In the genomic region with DNA sequence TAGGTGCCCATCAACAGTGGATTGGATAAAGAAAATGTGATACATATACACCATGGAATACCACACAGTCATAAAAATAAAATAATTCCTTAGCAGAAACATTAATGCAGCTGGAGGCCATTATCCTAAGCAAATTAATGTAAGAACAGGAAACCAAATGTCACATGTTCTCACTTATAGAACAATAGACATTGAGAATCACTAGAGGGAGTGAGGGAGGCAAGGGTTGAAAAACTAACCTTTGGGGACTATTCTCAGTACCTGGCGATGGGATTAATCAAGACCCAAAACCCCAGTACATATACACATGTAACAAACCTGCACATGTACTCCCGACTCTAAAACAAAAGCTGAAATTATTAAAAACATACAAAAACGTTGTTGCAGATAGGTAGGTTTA, we compare ENCODE assay signal across 25 cellular contexts.
"Had no signal": no experiment of that assay in that cellular context is flagged by ENCODE, and none has a peak within 500 bp of the region (broad histone marks: within the 10 kb centered on the region; RNA-seq: fewer than 3 reads in every experiment).

No MANE protein-coding gene starts in this region.

- H2AFZ ChIP-seq: hepatocyte had no signal

- H3K4me3 Mint-ChIP-seq: naive thymus-derived CD4-positive, alpha-beta T cell; natural killer cell treated with Interleukin-12 subunit alpha and Interleukin-12 subunit beta and Interleukin-15 and Interleukin-18, amount 100 ng/mL, for 72 hours; stimulated activated naive CD8-positive, alpha-beta T cell treated with anti-CD3 and anti-CD28 coated beads, Interleukin-15, Interleukin-2, amounts not matched to agents 100 ng/mL and 50 ng/mL, for 24 hours had no signal

- H3K36me3 Mint-ChIP-seq: naive thymus-derived CD4-positive, alpha-beta T cell had no signal

- H3K4me1 Mint-ChIP-seq: naive thymus-derived CD4-positive, alpha-beta T cell had no signal

- H3K4me3 ChIP-seq: hepatocyte, left ventricle myocardium inferior, lung, mucosa of descending colon, ovary, skin epidermis, suprapubic skin, thoracic aorta, tibial artery, upper lobe of right lung had no signal

- H3K9me3 ChIP-seq: left ventricle myocardium inferior, mucosa of descending colon, ovary, suprapubic skin, thoracic aorta, tibial artery, upper lobe of right lung had no signal

- H3K27me3 Mint-ChIP-seq: naive thymus-derived CD4-positive, alpha-beta T cell; natural killer cell treated with Interleukin-12 subunit alpha and Interleukin-12 subunit beta and Interleukin-15 and Interleukin-18, amount 100 ng/mL, for 72 hours; progenitor cell of endocrine pancreas; stimulated activated naive CD8-positive, alpha-beta T cell treated with anti-CD3 and anti-CD28 coated beads, Interleukin-15, Interleukin-2, amounts not matched to agents 100 ng/mL and 50 ng/mL, for 24 hours had no signal

- H3K4me2 ChIP-seq: hepatocyte had no signal

- H3K79me2 ChIP-seq: hepatocyte had no signal

- ATAC-seq: mucosa of descending colon; naive thymus-derived CD4-positive, alpha-beta T cell; natural killer cell treated with Interleukin-12 subunit alpha and Interleukin-12 subunit beta and Interleukin-15 and Interleukin-18, amount 100 ng/mL, for 72 hours; right cardiac atrium; sciatic nerve; upper lobe of right lung had no signal

- H3K27ac Mint-ChIP-seq: naive thymus-derived CD4-positive, alpha-beta T cell; natural killer cell treated with Interleukin-12 subunit alpha and Interleukin-12 subunit beta and Interleukin-15 and Interleukin-18, amount 100 ng/mL, for 72 hours; progenitor cell of endocrine pancreas; stimulated activated naive CD8-positive, alpha-beta T cell treated with anti-CD3 and anti-CD28 coated beads, Interleukin-15, Interleukin-2, amounts not matched to agents 100 ng/mL and 50 ng/mL, for 24 hours had no signal

- H3K27ac ChIP-seq: hepatocyte, left ventricle myocardium inferior, ovary, skin epidermis, suprapubic skin, thoracic aorta, tibial artery, upper lobe of right lung had no signal

- H3K36me3 ChIP-seq: left ventricle myocardium inferior, ovary, suprapubic skin, thoracic aorta, tibial artery, upper lobe of right lung had no signal

- H3K4me1 ChIP-seq: left ventricle myocardium inferior, suprapubic skin, tibial artery, upper lobe of right lung had no signal

- H3K27me3 ChIP-seq: hepatocyte, ovary, suprapubic skin, tibial artery, upper lobe of right lung had no signal

- DNase-seq: islet precursor cell; left ventricle myocardium inferior; midbrain; mucosa of descending colon; naive thymus-derived CD4-positive, alpha-beta T cell; ovary; retina; right cardiac atrium; stimulated activated CD4-positive, alpha-beta T cell treated with anti-CD3 and anti-CD28 coated beads, Interleukin-12 subunit alpha, Interleukin-12 subunit beta, amount 100 ng/mL, for 4 hours; stimulated activated CD4-positive, alpha-beta T cell treated with anti-CD3 and anti-CD28 coated beads, Interleukin-15, amount 100 ng/mL, for 24 hours; stimulated activated CD4-positive, alpha-beta T cell treated with anti-CD3 and anti-CD28 coated beads, Interleukin-2, amount 100 ng/mL, for 24 hours; stimulated activated CD4-positive, alpha-beta T cell treated with anti-CD3 and anti-CD28 coated beads, Interleukin-4, amount 100 ng/mL, for 1 hour; stimulated activated naive CD4-positive, alpha-beta T cell; tibial artery; trophoblast cell; upper lobe of right lung had no signal
